7 cellular contexts compared by ENCODE assay signal in the genomic region with DNA sequence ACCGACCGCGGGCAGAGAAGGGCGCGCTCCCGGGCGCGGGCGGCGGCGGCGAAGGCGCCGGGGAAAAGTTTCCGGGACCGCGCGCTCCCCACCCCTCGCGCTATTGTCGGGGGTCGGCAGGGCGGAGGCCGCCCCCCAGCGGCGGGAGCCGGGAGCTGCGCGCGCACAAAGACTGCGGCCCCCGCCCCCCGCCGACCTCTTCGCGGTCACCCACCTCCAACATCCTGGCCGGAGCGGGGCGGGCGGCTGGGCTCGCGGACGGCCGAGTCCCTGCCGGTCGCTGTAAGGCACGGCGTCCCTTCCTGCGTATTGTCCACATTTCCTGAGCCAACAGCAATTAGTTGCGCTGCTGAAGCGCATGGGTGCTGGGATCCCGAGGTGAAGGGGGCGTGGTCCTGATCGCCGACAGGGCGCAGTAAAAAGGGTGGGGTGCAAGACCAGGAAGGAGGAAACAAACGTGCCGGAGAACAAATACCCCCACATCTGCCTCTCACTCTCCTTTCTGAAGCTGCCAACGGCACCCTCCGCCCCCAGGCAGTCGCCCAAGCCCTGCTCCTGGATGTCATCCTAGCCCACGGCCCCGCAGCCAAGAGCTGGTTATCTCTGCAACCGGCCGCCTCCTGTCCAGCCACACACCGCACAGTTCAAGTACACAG. TPM values are rescaled to one million over a fixed set of nuclear protein-coding genes. Genes with fewer than 3 reads are reported as not detected.
DNase-seq lines count a peak whose midpoint lies in the region; ATAC-seq, FAIRE-seq and TF ChIP-seq lines count a peak whose summit lies in the region.

Gene TMEM44 (minus strand): TSS at position 71 of the 656 bp plus-strand sequence. CDS start 204 bp downstream, outside the sequence.

- intact Hi-C loops in K562 (cut with micrococcal nuclease) = loop anchor here (1.0 to 2.0 kb wide), 2 partner anchors 161 to 301 kb away; no protein-coding TSS in a partner anchor

- H3K4me3 Mint-ChIP-seq in T-helper 2 cell treated with Interferon-gamma antibody and Interleukin-4, amounts not matched to agents 5 μg/mL and 100 μg/mL, for 36 hours = peak within 1 kb of the TSS; percentile 85

- TF ChIP-seq EP300 in K562 (IDR thresholded peaks at IDR 0.05; ENCODE audit: low read length) = no peak

- TF ChIP-seq POLR2A in K562 (conservative IDR thresholded peaks at IDR 0.05) = peak; percentile 68

- peak; percentile 80 for ATAC-seq in GM18498 (IDR thresholded peaks at IDR 0.05; ENCODE audit: unreplicated experiment)
- ATAC-seq in HG02884 (IDR thresholded peaks at IDR 0.05; ENCODE audit: unreplicated experiment) = peak; percentile 63
- peak; percentile 96 for ATAC-seq in K562

- H3K36me3 ChIP-seq in K562 (ENCODE audit: control insufficient read depth, insufficient read depth, low read length) = peaks cover 21% of the 10 kb centered on the region; the same call in 1 of the 3 replicates
- H3K36me3 ChIP-seq in iPS DF 6.9 (ENCODE audit: control insufficient read depth, insufficient read depth, low read length) = peaks cover 9% of the 10 kb centered on the region
- H3K36me3 ChIP-seq in skeletal muscle satellite cell (ENCODE audit: insufficient read depth, low read length) = peaks cover 27% of the 10 kb centered on the region

- no peaks in the 10 kb centered on the region for H3K27me3 Mint-ChIP-seq in T-helper 2 cell treated with Interferon-gamma antibody and Interleukin-4, amounts not matched to agents 5 μg/mL and 100 μg/mL, for 36 hours (ENCODE audit: low read depth)

- TF ChIP-seq CTCF in K562 (IDR thresholded peaks at IDR 0.05 in 2 of 3, conservative IDR thresholded peaks at IDR 0.05 in 1 of 3; ENCODE audit: insufficient read depth in 2 of 3, low read depth in 1 of 3, low read length in 3 of 3) = peak; percentile 63 to 76 (median 63)

- H3K9me3 Mint-ChIP-seq in T-helper 2 cell treated with Interferon-gamma antibody and Interleukin-4, amounts not matched to agents 5 μg/mL and 100 μg/mL, for 36 hours = peaks cover 6% of the 10 kb centered on the region

- TF ChIP-seq RAD21 in K562 (CRISPR knock-in tag; conservative IDR thresholded peaks at IDR 0.05 in 1 of 2, IDR thresholded peaks at IDR 0.05 in 1 of 2) = peak; percentile 55 to 69

- peak; percentile 74 for FAIRE-seq in K562 (lab: Jason Lieb, UNC)

- WGBS in K562 (ENCODE audit: insufficient coverage, low coverage, missing lambda C conversion rate) = 1% methylated on average over 40 of the region's 66 CpGs
- WGBS in iPS DF 6.9 (ENCODE audit: insufficient coverage, insufficient read length) = no CpG with 5 or more reads among the region's 66 CpGs

- H4K20me1 ChIP-seq in K562 (replicated peaks; ENCODE audit: control insufficient read depth, insufficient read depth, low read length) = no peaks in the 10 kb centered on the region

- H3K9me3 ChIP-seq in K562 (replicated peaks; ENCODE audit: control insufficient read depth, insufficient read depth, low read depth, low read length) (peaks cover 20% of the 10 kb centered on the region), iPS DF 6.9 (ENCODE audit: control insufficient read depth, insufficient read depth, low read length) (no peaks in the 10 kb centered on the region; the same call in 1 of the 2 replicates), skeletal muscle satellite cell (replicated peaks; ENCODE audit: low read length) (no peaks in the 10 kb centered on the region)

- H3K4me3 ChIP-seq in K562 = peak within 1 kb of the TSS; percentile 86
- H3K4me3 ChIP-seq in iPS DF 6.9 (ENCODE audit: low read length) = peak within 1 kb of the TSS; percentile 43; the same call in 1 of the 2 replicates
- peak within 1 kb of the TSS; percentile 89 for H3K4me3 ChIP-seq in skeletal muscle satellite cell (ENCODE audit: low read length)

- peak within 1 kb of the TSS; percentile 75 to 92 for H3K9ac ChIP-seq in K562 (ENCODE audit: insufficient read depth in 1 of 2, low read depth in 2 of 2, low read length in 2 of 2)
- peak within 1 kb of the TSS; percentile 82 for H3K9ac ChIP-seq in skeletal muscle satellite cell (ENCODE audit: low read depth, low read length)

- H2AFZ ChIP-seq in K562 (ENCODE audit: low read depth, low read length) = peak within 1 kb of the TSS; percentile 96

- BruUV-seq in K562 (replicated peaks; lab: Mats Ljungman, UMichigan) = no TSS peak

- peak within 1 kb of the TSS; percentile 70 for H3K27ac Mint-ChIP-seq in T-helper 2 cell treated with Interferon-gamma antibody and Interleukin-4, amounts not matched to agents 5 μg/mL and 100 μg/mL, for 36 hours

- POLR2A ChIA-PET in K562 (lab: Yijun Ruan, JAX) = interaction anchor here (0.6 to 1.2 kb wide), 7 partner anchors 9 to 697 kb away, joined by 3 to 6 read pairs (median 3); partner anchors contain the start of gene LSG1

- in situ Hi-C loops in K562 (cut with MboI) = no loop called here

- H3K4me2 ChIP-seq in K562 (ENCODE audit: insufficient read depth, low read length) (peak within 1 kb of the TSS; percentile 92), skeletal muscle satellite cell (ENCODE audit: low read length) (peak within 1 kb of the TSS; percentile 97)

- peak; percentile 42 for DNase-seq in NCI-H1436 treated with DMSO at 0.1 percent for 48 hours (lab: John Stamatoyannopoulos, UW)
- peak; percentile 63 for DNase-seq in T-helper 2 cell treated with Interferon-gamma antibody and Interleukin-4, amounts not matched to agents 5 μg/mL and 100 μg/mL, for 36 hours (ENCODE audit: low spot score)
- DNase-seq in K562 (ENCODE audit: extremely low read depth in 1 of 4, low spot score in 3 of 4) = peak; percentile 87 to 94 (median 92)
- peak; percentile 41 for DNase-seq in iPS DF 6.9 (ENCODE audit: low read depth, low spot score)

- H3K27ac ChIP-seq in K562 (ENCODE audit: extremely low read depth, low read depth, low read length) = peak within 1 kb of the TSS; percentile 84
- no peak within 1 kb of the TSS for H3K27ac ChIP-seq in iPS DF 6.9 (ENCODE audit: low read length)

- H3K79me2 ChIP-seq in K562 (ENCODE audit: control insufficient read depth, insufficient read depth, low read length) = peaks cover 10% of the 10 kb centered on the region

- H3K9me1 ChIP-seq in K562 (ENCODE audit: control insufficient read depth, insufficient read depth, low read length) = no peaks in the 10 kb centered on the region

- H3K27me3 ChIP-seq in K562 (ENCODE audit: control insufficient read depth in 2 of 2, insufficient read depth in 2 of 2, low read length in 2 of 2) (no peaks in the 10 kb centered on the region; a peak in 1 of 5 replicates), iPS DF 6.9 (ENCODE audit: control insufficient read depth, insufficient read depth, low read length) (no peaks in the 10 kb centered on the region), skeletal muscle satellite cell (ENCODE audit: control insufficient read depth, insufficient read depth, low read length) (no peaks in the 10 kb centered on the region)

- H3K4me1 ChIP-seq in K562 (replicated peaks in 1 of 2; ENCODE audit: control insufficient read depth in 2 of 2, insufficient read depth in 2 of 2, low read length in 2 of 2) (peaks cover 2 to 18% of the 10 kb centered on the region in 2 experiments; a peak in 3 of 5 replicates), iPS DF 6.9 (ENCODE audit: control insufficient read depth, insufficient read depth, low read length) (peaks cover 2% of the 10 kb centered on the region; the same call in 1 of the 2 replicates), skeletal muscle satellite cell (ENCODE audit: control insufficient read depth, insufficient read depth, low read length) (peaks cover 17% of the 10 kb centered on the region)

- H3K4me1 Mint-ChIP-seq in T-helper 2 cell treated with Interferon-gamma antibody and Interleukin-4, amounts not matched to agents 5 μg/mL and 100 μg/mL, for 36 hours (ENCODE audit: low read depth) = peaks cover 6% of the 10 kb centered on the region

- CTCF ChIA-PET in K562 (lab: Yijun Ruan, JAX; ENCODE audit: low intra/inter-chr PET ratio) = no interaction called here

- peaks cover under 1% of the 10 kb centered on the region for H3K36me3 Mint-ChIP-seq in T-helper 2 cell treated with Interferon-gamma antibody and Interleukin-4, amounts not matched to agents 5 μg/mL and 100 μg/mL, for 36 hours (ENCODE audit: low read depth)

TF ChIP-seq in K562, 482 proteins besides CTCF, POLR2A, EP300 and RAD21 (continues in another document):
- peak; percentile 82 for TF ChIP-seq CXXC5 (CRISPR knock-in tag; IDR thresholded peaks at IDR 0.05)
- peak in 1 of 2 experiments; percentile 94; a peak in 2 of 4 replicates for TF ChIP-seq HDAC1 (IDR thresholded peaks at IDR 0.05)
- TF ChIP-seq, protein P1, sequence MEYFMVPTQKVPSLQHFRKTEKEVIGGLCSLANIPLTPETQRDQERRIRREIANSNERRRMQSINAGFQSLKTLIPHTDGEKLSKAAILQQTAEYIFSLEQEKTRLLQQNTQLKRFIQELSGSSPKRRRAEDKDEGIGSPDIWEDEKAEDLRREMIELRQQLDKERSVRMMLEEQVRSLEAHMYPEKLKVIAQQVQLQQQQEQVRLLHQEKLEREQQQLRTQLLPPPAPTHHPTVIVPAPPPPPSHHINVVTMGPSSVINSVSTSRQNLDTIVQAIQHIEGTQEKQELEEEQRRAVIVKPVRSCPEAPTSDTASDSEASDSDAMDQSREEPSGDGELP (CRISPR knock-in tag; IDR thresholded peaks at IDR 0.05; ENCODE audit: borderline replicate concordance) = peak; percentile 67; the same call in 1 of the 2 replicates
- peak; percentile 98 for TF ChIP-seq ZBTB7A (IDR thresholded peaks at IDR 0.05; ENCODE audit: borderline replicate concordance, control insufficient read depth, low read depth, low read length)
- TF ChIP-seq RBM15 (IDR thresholded peaks at IDR 0.05; ENCODE audit: insufficient read depth, low read length) = no peak

RNA-seq across cellular contexts. Expression of gene TMEM44, which starts in this region (rescaled TPM):
- total RNA-seq in K562 (2011; cell fraction: chromatin; rRNA removed; ENCODE audit: low replicate concordance) = 57.1 and 107 TPM in 2 replicates
- total RNA-seq in K562 (2011; cell fraction: nucleolus; rRNA removed) = 59.7 and 67.4 TPM in 2 replicates
- 57.2 and 61.1 TPM in 2 replicates for total RNA-seq in K562 (2011; cell fraction: nucleoplasm; rRNA removed)
- total RNA-seq in K562 (2014; rRNA removed) (13.1 and 13.8 TPM in 2 replicates), K562 (2014; rRNA removed; fragmentation: Illumina TruSeq; extraction: Trizol) (6.0 and 7.2 TPM in 2 replicates), K562 (2015; rRNA removed; fragmentation: Illumina TruSeq; extraction: Trizol) (7.5 TPM in 2 replicates), K562 (2021) (16.9 and 18.1 TPM in 2 replicates)
- polyA plus RNA-seq in K562 (2011; rRNA removed) (13.5 and 14.5 TPM in 2 replicates), K562 (2014; fragmentation: Illumina TruSeq; extraction: Trizol) (11.3 and 12.4 TPM in 2 replicates), K562 (2014; fragmentation: Nextera tagmentation; extraction: Ambion mirVana) (1 to 10 TPM in 1 of 2 experiments, under 1 TPM in 1; 0.53 to 1.7 TPM), K562 (2014; rRNA removed) (15.5 and 16.2 TPM in 2 replicates)
- 11.8 and 16.3 TPM in 2 replicates for polyA plus RNA-seq in K562 (2011; cell fraction: cytosol; rRNA removed)
- polyA plus RNA-seq in K562 (2011; cell fraction: nucleus; rRNA removed) = 44.6 and 76.9 TPM in 2 replicates
- polyA plus RNA-seq in K562 (2012) = 9.8 and 17.5 TPM in 2 replicates
- polyA minus RNA-seq in K562 (2011; rRNA and poly(A)+ RNA removed) = 9.1 and 13.7 TPM in 2 replicates
- 7.7 and 7.8 TPM in 2 replicates for polyA minus RNA-seq in K562 (2011; cell fraction: cytosol; rRNA and poly(A)+ RNA removed)
- 13.4 and 18.8 TPM in 2 replicates for polyA minus RNA-seq in K562 (2011; cell fraction: nucleus; rRNA and poly(A)+ RNA removed)
- 12.5 and 15.2 TPM in 2 replicates for total RNA-seq in skeletal muscle satellite cell (2012; rRNA removed)

Comparison
In these comparisons a context has a peak if more than half of its experiments do, and no peak if none do; other contexts are left out.
1. DNase-seq: peak in every context shown above with its lines; median percentile 92 in K562; 63 in T-helper 2 cell treated with Interferon-gamma antibody and Interleukin-4, amounts not matched to agents 5 μg/mL and 100 μg/mL, for 36 hours; 42 in NCI-H1436 treated with DMSO at 0.1 percent for 48 hours; 41 in iPS DF 6.9.